1 cellular context compared by ENCODE assay signal in the genomic region with DNA sequence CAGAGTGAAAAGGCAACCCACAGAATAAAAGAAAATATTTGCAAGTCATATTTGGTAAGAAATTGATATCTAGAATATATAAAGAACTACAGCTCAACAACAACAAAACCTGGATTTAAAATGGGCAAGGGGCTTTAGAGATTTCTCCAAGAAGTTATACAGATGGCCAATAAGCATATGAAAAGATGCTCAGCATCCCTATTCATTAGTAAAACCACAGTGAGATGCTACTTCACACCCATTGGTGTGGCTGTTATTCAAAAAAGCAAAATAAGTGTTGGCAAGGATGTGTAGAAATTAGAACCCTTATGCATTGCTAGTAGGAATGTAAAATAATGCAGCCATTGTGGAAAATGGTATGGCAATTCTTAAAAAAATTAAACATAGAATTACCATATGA.
TF ChIP-seq lines count a peak whose summit lies in the region.

No MANE protein-coding gene starts in this region.

TF ChIP-seq in WTC11, 78 proteins besides CTCF, POLR2A, EP300 and RAD21 (continued from another document):
- TF ChIP-seq, protein P1, sequence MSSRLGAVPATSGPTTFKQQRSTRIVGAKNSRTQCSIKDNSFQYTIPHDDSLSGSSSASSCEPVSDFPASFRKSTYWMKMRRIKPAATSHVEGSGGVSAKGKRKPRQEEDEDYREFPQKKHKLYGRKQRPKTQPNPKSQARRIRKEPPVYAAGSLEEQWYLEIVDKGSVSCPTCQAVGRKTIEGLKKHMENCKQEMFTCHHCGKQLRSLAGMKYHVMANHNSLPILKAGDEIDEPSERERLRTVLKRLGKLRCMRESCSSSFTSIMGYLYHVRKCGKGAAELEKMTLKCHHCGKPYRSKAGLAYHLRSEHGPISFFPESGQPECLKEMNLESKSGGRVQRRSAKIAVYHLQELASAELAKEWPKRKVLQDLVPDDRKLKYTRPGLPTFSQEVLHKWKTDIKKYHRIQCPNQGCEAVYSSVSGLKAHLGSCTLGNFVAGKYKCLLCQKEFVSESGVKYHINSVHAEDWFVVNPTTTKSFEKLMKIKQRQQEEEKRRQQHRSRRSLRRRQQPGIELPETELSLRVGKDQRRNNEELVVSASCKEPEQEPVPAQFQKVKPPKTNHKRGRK (CRISPR knock-in tag; IDR thresholded peaks at IDR 0.05; ENCODE audit: borderline replicate concordance): no peak
- TF ChIP-seq ZNF317 (CRISPR knock-in tag; IDR thresholded peaks at IDR 0.05; ENCODE audit: borderline replicate concordance, low read depth) (no peak), ZNF416 (CRISPR knock-in tag; IDR thresholded peaks at IDR 0.05) (no peak), RORB (CRISPR knock-in tag; IDR thresholded peaks at IDR 0.05) (no peak), ETV6 (CRISPR knock-in tag; IDR thresholded peaks at IDR 0.05) (no peak), SMAD4 (CRISPR knock-in tag; IDR thresholded peaks at IDR 0.05) (no peak), ZNF396 (CRISPR knock-in tag; IDR thresholded peaks at IDR 0.05; ENCODE audit: borderline replicate concordance) (no peak), FOXJ3 (CRISPR knock-in tag; IDR thresholded peaks at IDR 0.05; ENCODE audit: borderline replicate concordance) (no peak), FOXP1 (CRISPR knock-in tag; IDR thresholded peaks at IDR 0.05; ENCODE audit: borderline replicate concordance) (no peak)
- TF ChIP-seq, protein P2, sequence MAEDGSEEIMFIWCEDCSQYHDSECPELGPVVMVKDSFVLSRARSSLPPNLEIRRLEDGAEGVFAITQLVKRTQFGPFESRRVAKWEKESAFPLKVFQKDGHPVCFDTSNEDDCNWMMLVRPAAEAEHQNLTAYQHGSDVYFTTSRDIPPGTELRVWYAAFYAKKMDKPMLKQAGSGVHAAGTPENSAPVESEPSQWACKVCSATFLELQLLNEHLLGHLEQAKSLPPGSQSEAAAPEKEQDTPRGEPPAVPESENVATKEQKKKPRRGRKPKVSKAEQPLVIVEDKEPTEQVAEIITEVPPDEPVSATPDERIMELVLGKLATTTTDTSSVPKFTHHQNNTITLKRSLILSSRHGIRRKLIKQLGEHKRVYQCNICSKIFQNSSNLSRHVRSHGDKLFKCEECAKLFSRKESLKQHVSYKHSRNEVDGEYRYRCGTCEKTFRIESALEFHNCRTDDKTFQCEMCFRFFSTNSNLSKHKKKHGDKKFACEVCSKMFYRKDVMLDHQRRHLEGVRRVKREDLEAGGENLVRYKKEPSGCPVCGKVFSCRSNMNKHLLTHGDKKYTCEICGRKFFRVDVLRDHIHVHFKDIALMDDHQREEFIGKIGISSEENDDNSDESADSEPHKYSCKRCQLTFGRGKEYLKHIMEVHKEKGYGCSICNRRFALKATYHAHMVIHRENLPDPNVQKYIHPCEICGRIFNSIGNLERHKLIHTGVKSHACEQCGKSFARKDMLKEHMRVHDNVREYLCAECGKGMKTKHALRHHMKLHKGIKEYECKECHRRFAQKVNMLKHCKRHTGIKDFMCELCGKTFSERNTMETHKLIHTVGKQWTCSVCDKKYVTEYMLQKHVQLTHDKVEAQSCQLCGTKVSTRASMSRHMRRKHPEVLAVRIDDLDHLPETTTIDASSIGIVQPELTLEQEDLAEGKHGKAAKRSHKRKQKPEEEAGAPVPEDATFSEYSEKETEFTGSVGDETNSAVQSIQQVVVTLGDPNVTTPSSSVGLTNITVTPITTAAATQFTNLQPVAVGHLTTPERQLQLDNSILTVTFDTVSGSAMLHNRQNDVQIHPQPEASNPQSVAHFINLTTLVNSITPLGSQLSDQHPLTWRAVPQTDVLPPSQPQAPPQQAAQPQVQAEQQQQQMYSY (CRISPR knock-in tag; IDR thresholded peaks at IDR 0.05): no peak
- TF ChIP-seq, protein P3, sequence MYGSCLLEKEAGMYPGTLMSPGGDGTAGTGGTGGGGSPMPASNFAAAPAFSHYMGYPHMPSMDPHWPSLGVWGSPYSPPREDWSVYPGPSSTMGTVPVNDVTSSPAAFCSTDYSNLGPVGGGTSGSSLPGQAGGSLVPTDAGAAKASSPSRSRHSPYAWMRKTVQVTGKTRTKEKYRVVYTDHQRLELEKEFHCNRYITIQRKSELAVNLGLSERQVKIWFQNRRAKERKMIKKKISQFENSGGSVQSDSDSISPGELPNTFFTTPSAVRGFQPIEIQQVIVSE (CRISPR knock-in tag; IDR thresholded peaks at IDR 0.05; ENCODE audit: borderline replicate concordance): no peak
- TF ChIP-seq, protein P4, sequence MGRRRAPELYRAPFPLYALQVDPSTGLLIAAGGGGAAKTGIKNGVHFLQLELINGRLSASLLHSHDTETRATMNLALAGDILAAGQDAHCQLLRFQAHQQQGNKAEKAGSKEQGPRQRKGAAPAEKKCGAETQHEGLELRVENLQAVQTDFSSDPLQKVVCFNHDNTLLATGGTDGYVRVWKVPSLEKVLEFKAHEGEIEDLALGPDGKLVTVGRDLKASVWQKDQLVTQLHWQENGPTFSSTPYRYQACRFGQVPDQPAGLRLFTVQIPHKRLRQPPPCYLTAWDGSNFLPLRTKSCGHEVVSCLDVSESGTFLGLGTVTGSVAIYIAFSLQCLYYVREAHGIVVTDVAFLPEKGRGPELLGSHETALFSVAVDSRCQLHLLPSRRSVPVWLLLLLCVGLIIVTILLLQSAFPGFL (CRISPR knock-in tag; IDR thresholded peaks at IDR 0.05; ENCODE audit: borderline replicate concordance): no peak
